1 cellular context compared by ENCODE assay signal in the genomic region with DNA sequence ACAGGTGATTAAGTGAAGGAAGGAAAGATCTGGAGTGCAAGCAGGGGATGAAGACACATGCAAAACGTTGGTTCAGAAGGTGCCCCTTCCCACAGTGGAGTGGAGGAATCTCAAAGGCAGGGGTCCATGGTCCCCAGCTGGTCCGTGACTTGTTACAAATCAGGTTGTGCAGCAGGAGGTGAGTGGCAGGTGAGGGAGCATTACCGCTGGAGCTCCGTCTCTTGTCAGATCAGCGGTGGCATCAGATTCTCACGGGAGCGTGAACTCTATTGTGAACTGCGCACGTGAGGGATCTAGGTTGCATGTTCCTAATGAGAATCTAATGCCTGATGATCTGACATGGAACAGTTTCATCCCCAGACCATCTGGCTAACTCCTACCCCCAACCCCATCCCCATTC. TPM values are rescaled to one million over a fixed set of nuclear protein-coding genes. Genes with fewer than 3 reads are reported as not detected.
"Had no signal": no experiment of that assay in that cellular context is flagged by ENCODE, and none has a peak within 500 bp of the region (broad histone marks: within the 10 kb centered on the region; RNA-seq: fewer than 3 reads in every experiment).

No MANE protein-coding gene starts in this region.

RNA-seq across cellular contexts. Expression of gene GTF2IRD2, which starts 21.1 kb away (rescaled TPM):
- total RNA-seq: HT1080 had no signal
